Comparison of ENCODE assay signal across 20 cellular contexts in genomic region chr14:105456736-105457703, GRCh38. TPM values are rescaled to one million over a fixed set of nuclear protein-coding genes. Genes with fewer than 3 reads are reported as not detected.
DNase-seq lines count a peak whose midpoint lies in the region; ATAC-seq and TF ChIP-seq lines count a peak whose summit lies in the region.
"Had no signal": no experiment of that assay in that cellular context is flagged by ENCODE, and none has a peak within 500 bp of the region (broad histone marks: within the 10 kb centered on the region; RNA-seq: fewer than 3 reads in every experiment).

No MANE protein-coding gene starts in this region.

- in situ Hi-C loops in Panc1 (cut with HindIII; ENCODE audit: low pct_unique_long_range_greater_than_20kb, low sequenced_read_pairs), result no loop called here
- in situ Hi-C loops in gastrocnemius medialis (cut with MboI; ENCODE audit: low sequenced_read_pairs in 4 of 4), result no loop called here

- TF ChIP-seq CTCF in Panc1 (IDR thresholded peaks at IDR 0.05) (no peak), left ventricle myocardium inferior (IDR thresholded peaks at IDR 0.05; ENCODE audit: borderline replicate concordance) (peak; percentile 20), gastrocnemius medialis (IDR thresholded peaks at IDR 0.05 in 4 of 5, conservative IDR thresholded peaks at IDR 0.05 in 1 of 5) (no peak)

- H3K9me3 ChIP-seq in Panc1 (ENCODE audit: control insufficient read depth, insufficient read depth, low read depth, low read length), result no peaks in the 10 kb centered on the region
- H3K9me3 ChIP-seq in left ventricle myocardium inferior (replicated peaks), result no peaks in the 10 kb centered on the region
- no peaks in the 10 kb centered on the region for H3K9me3 ChIP-seq in gastrocnemius medialis
- H3K9me3 ChIP-seq: BE2C had no signal

- CTCF ChIA-PET in Panc1 (lab: Charles Lee), result interaction anchor here (1.0 kb wide), 2 partner anchors 15 to 33 kb away, joined by 3 read pairs; no protein-coding TSS in a partner anchor

- DNase-seq in NCI-H2196 (lab: John Stamatoyannopoulos, UW; ENCODE audit: unreplicated experiment) (peak; percentile 33), NCI-H2196 treated with DMSO at 0.1 percent for 48 hours (lab: John Stamatoyannopoulos, UW; ENCODE audit: unreplicated experiment) (no peak), Panc1 (ENCODE audit: low read depth, low spot score) (no peak), left ventricle myocardium inferior (no peak), gastrocnemius medialis (no peak), hepatic stellate cell (ENCODE audit: low spot score) (no peak)
- no peak for DNase-seq in activated naive CD4-positive, alpha-beta T cell treated with anti-CD3 and anti-CD28 coated beads, Interleukin-2, amount 50 U/mL, for 16 hours
- DNase-seq: BE2C, DMS79 treated with DMSO at 0.1 percent for 48 hours, H9, NCI-H1105, NCI-H1694 treated with DMSO at 0.1 percent for 48 hours, NCI-H446 treated with DMSO at 0.1 percent for 48 hours, NCI-H748 treated with DMSO at 0.1 percent for 48 hours, OCI-M1, RPMI8226 had no signal

- H3K27ac ChIP-seq in Panc1 (ENCODE audit: low read length) (no peak overlapping the region), left ventricle myocardium inferior (replicated peaks) (no peak overlapping the region), gastrocnemius medialis (no peak overlapping the region)
- H3K27ac ChIP-seq: 22Rv1, SK-N-MC had no signal

- H3K36me3 ChIP-seq in Panc1 (ENCODE audit: control insufficient read depth, insufficient read depth, low read length) (no peaks in the 10 kb centered on the region), left ventricle myocardium inferior (peaks cover 70% of the 10 kb centered on the region), gastrocnemius medialis (peaks cover 0 to 51% of the 10 kb centered on the region in 2 donors)

- ATAC-seq in Panc1 (peak; percentile 23), gastrocnemius medialis (peak; percentile 52 to 60), HG03108 (IDR thresholded peaks at IDR 0.05; ENCODE audit: unreplicated experiment) (no peak)
- ATAC-seq: CD8-positive, alpha-beta T cell had no signal

- TF ChIP-seq POLR2A in gastrocnemius medialis (IDR thresholded peaks at IDR 0.05), result no peak

- POLR2A ChIA-PET in Panc1 (lab: Charles Lee), result no interaction called here

- intact Hi-C loops in Panc1 (cut with micrococcal nuclease; ENCODE audit: unreplicated experiment) (no loop called here), left ventricle myocardium inferior (cut with micrococcal nuclease) (no loop called here), gastrocnemius medialis (cut with DNase I; ENCODE audit: low total_unique reads) (no loop called here)

- H3K4me3 ChIP-seq in Panc1 (ENCODE audit: low read depth in 2 of 2, low read length in 2 of 2), result no peak overlapping the region
- H3K4me3 ChIP-seq in left ventricle myocardium inferior, result no peak overlapping the region
- no peak overlapping the region for H3K4me3 ChIP-seq in gastrocnemius medialis
- H3K4me3 ChIP-seq: SK-N-MC had no signal

- H3K27me3 ChIP-seq in Panc1 (ENCODE audit: control insufficient read depth, insufficient read depth, low read length), result no peaks in the 10 kb centered on the region
- no peaks in the 10 kb centered on the region for H3K27me3 ChIP-seq in left ventricle myocardium inferior (ENCODE audit: low read depth)
- H3K27me3 ChIP-seq in gastrocnemius medialis, result no peaks in the 10 kb centered on the region
- H3K27me3 ChIP-seq: BE2C had no signal

- BruUV-seq in Panc1 (replicated peaks; lab: Mats Ljungman, UMichigan), result no TSS peak

- H3K4me1 ChIP-seq in Panc1 (ENCODE audit: control insufficient read depth, insufficient read depth, low read length) (no peaks in the 10 kb centered on the region), left ventricle myocardium inferior (peaks cover 8% of the 10 kb centered on the region), gastrocnemius medialis (no peaks in the 10 kb centered on the region)
- H3K4me1 ChIP-seq: BE2C had no signal

RNA-seq across cellular contexts. Expression of gene CRIP2, which starts 17.6 kb away (rescaled TPM):
- total RNA-seq in Panc1 (2021; ENCODE audit: unreplicated experiment) (280 TPM), left ventricle myocardium inferior (1,068 TPM), gastrocnemius medialis (10 to 100 TPM; 31.4 to 47.1 (median 38.8) TPM)
- polyA plus RNA-seq in Panc1 (2012; ENCODE audit: insufficient read length), result 1,001 TPM

RNA-seq across cellular contexts. Expression of gene CRIP1, which starts 29.7 kb away (rescaled TPM):
- total RNA-seq in Panc1 (2021; ENCODE audit: unreplicated experiment), result 1,056 TPM
- 2,110 TPM for polyA plus RNA-seq in Panc1 (2012; ENCODE audit: insufficient read length)
- 65.9 TPM for total RNA-seq in left ventricle myocardium inferior
- 1 to 10 TPM; 2.6 to 7.6 (median 5.3) TPM for total RNA-seq in gastrocnemius medialis

RNA-seq across cellular contexts. Expression of gene TEDC1, which starts 34.0 kb away (rescaled TPM):
- 47.8 TPM for total RNA-seq in Panc1 (2021; ENCODE audit: unreplicated experiment)
- 42.5 TPM for polyA plus RNA-seq in Panc1 (2012; ENCODE audit: insufficient read length)
- 4.0 TPM for total RNA-seq in left ventricle myocardium inferior
- total RNA-seq in gastrocnemius medialis, result 1 to 10 TPM in 2 of 4 donors, under 1 TPM in 2; 0.97 to 4.2 (median 2.2) TPM

RNA-seq across cellular contexts. Expression of gene MTA1, which starts 37.4 kb away (rescaled TPM):
- total RNA-seq in Panc1 (2021; ENCODE audit: unreplicated experiment) (105 TPM), left ventricle myocardium inferior (192 TPM), gastrocnemius medialis (10 to 100 TPM; 18.2 to 30.8 (median 28.2) TPM)
- polyA plus RNA-seq in Panc1 (2012; ENCODE audit: insufficient read length), result 102 TPM

RNA-seq across cellular contexts. Expression of gene TEX22, which starts 58.7 kb away (rescaled TPM):
- total RNA-seq in Panc1 (2021; ENCODE audit: unreplicated experiment), result 2.9 TPM
- polyA plus RNA-seq in Panc1 (2012; ENCODE audit: insufficient read length), result 0.62 TPM
- total RNA-seq in left ventricle myocardium inferior, result 0.99 TPM
- total RNA-seq in gastrocnemius medialis, result not detected

Comparison
In these comparisons a context has a peak if more than half of its experiments do, and no peak if none do; other contexts are left out.
1. RNA of gene CRIP1, which starts 29.7 kb away (total RNA-seq): 1,056 TPM in Panc1 (single experiment); 65.9 TPM in left ventricle myocardium inferior (single experiment) and 2.6 to 7.6 TPM in gastrocnemius medialis; every median in the first group is over 10 times any median in the second.